ENCODE assay signal across 21 cellular contexts in genomic region chr12:111546171-111546570, GRCh38. TPM values are rescaled to one million over a fixed set of nuclear protein-coding genes. Genes with fewer than 3 reads are reported as not detected.
DNase-seq lines count a peak whose midpoint lies in the region; ATAC-seq and TF ChIP-seq lines count a peak whose summit lies in the region.
"Had no signal": no experiment of that assay in that cellular context is flagged by ENCODE, and none has a peak within 500 bp of the region (broad histone marks: within the 10 kb centered on the region; RNA-seq: fewer than 3 reads in every experiment).

No MANE protein-coding gene starts in this region.

- H3K27me3 ChIP-seq in adrenal gland, result no peaks in the 10 kb centered on the region
- no peaks in the 10 kb centered on the region for H3K27me3 ChIP-seq in SK-N-SH (ENCODE audit: insufficient read depth)
- no peaks in the 10 kb centered on the region for H3K27me3 ChIP-seq in sigmoid colon
- H3K27me3 ChIP-seq: BLaER1 treated with 17β-estradiol and CSF1 and Interleukin-3, amounts not matched to agents 10 nM and 100 nM; brain microvascular endothelial cell; uterus had no signal

- H3K36me3 Mint-ChIP-seq in activated T-cell treated with anti-CD3 and anti-CD28 coated beads, Interleukin-2, amount 50 U/mL, for 4 hours (ENCODE audit: insufficient read depth), result peaks cover 31% of the 10 kb centered on the region
- H3K36me3 Mint-ChIP-seq in WTC11, result peaks cover 44% of the 10 kb centered on the region
- H3K36me3 Mint-ChIP-seq in stimulated activated naive B cell treated with anti-CD40 and anti-IgM and Interleukin-4, amounts not matched to agents 10 μg/mL and 1 μg/mL and 100 μg/mL, for 72 hours, result peaks cover 20 to 34% of the 10 kb centered on the region in 2 donors

- WGBS in adrenal gland, 4 donors, result 78 to 92% (median 89%) methylated on average over 2 of the region's 2 CpGs
- WGBS in SK-N-SH (ENCODE audit: low lambda C conversion rate), result 95% methylated on average over 2 of the region's 2 CpGs
- 91 to 96% methylated on average over 2 of the region's 2 CpGs for WGBS in sigmoid colon, 2 donors

- H3K4me1 ChIP-seq in adrenal gland (replicated peaks in 1 of 2) (peaks cover 15 to 24% of the 10 kb centered on the region in 2 donors), SK-N-SH (ENCODE audit: control insufficient read depth in 1 of 2, insufficient read depth in 2 of 2, low read depth in 1 of 2, low read length in 1 of 2) (no peaks in the 10 kb centered on the region; a peak in 1 of 4 replicates), sigmoid colon (no peaks in the 10 kb centered on the region)
- H3K4me1 ChIP-seq: uterus had no signal

- no peak overlapping the region for H2AFZ ChIP-seq in SK-N-SH (ENCODE audit: low read depth)
- H2AFZ ChIP-seq: PC-9 had no signal

- peaks cover 17% of the 10 kb centered on the region for H3F3A ChIP-seq in SK-N-SH (replicated peaks; ENCODE audit: insufficient read depth)

- peak overlapping the region; percentile 1 for H3K4me3 Mint-ChIP-seq in activated T-cell treated with anti-CD3 and anti-CD28 coated beads, Interleukin-2, amount 50 U/mL, for 4 hours
- no peak overlapping the region for H3K4me3 Mint-ChIP-seq in WTC11
- H3K4me3 Mint-ChIP-seq in stimulated activated naive B cell treated with anti-CD40 and anti-IgM and Interleukin-4, amounts not matched to agents 10 μg/mL and 1 μg/mL and 100 μg/mL, for 72 hours, result no peak overlapping the region

- TF ChIP-seq RAD21 in SK-N-SH (IDR thresholded peaks at IDR 0.05; ENCODE audit: low read length), result no peak

- H3K36me3 ChIP-seq in adrenal gland (replicated peaks in 1 of 2) (peaks cover 0 to 22% of the 10 kb centered on the region in 2 donors), SK-N-SH (replicated peaks in 1 of 2; ENCODE audit: control insufficient read depth in 1 of 2, insufficient read depth in 2 of 2, low read length in 1 of 2) (peaks cover 33 to 67% of the 10 kb centered on the region in 2 experiments), sigmoid colon (peaks cover 0 to 83% (median 21%) of the 10 kb centered on the region in 4 donors)
- H3K36me3 ChIP-seq: uterus had no signal

- H3K9me2 ChIP-seq in SK-N-SH, result no peaks in the 10 kb centered on the region

- DNase-seq in activated T-cell treated with anti-CD3 and anti-CD28 coated beads, Interleukin-2, amount 50 U/mL, for 4 hours, result no peak
- DNase-seq in activated T-cell treated with anti-CD3 and anti-CD28 coated beads for 4 hours, result no peak
- DNase-seq in WTC11 (ENCODE audit: low spot score), result no peak
- no peak for DNase-seq in adrenal gland
- no peak for DNase-seq in stimulated activated naive B cell treated with anti-CD40 and anti-IgM and Interleukin-4, amounts not matched to agents 10 μg/mL and 1 μg/mL and 100 μg/mL, for 72 hours
- DNase-seq in SK-N-SH, result no peak
- DNase-seq in NCI-H1930 (lab: John Stamatoyannopoulos, UW), result no peak
- DNase-seq in sigmoid colon, result no peak
- DNase-seq: brain microvascular endothelial cell; effector memory CD4-positive, alpha-beta T cell; left colon; NCI-H1694; NCI-H524 treated with DMSO at 0.1 percent for 48 hours; NK-92 treated with Interleukin-12 subunit alpha and Interleukin-12 subunit beta, amount 100 ng/mL, for 24 hours; PC-9; Right ventricle myocardium superior; uterus had no signal

- H3K27me3 Mint-ChIP-seq in activated T-cell treated with anti-CD3 and anti-CD28 coated beads, Interleukin-2, amount 50 U/mL, for 4 hours (ENCODE audit: low read depth), result no peaks in the 10 kb centered on the region
- H3K27me3 Mint-ChIP-seq in WTC11 (ENCODE audit: low read depth), result no peaks in the 10 kb centered on the region
- no peaks in the 10 kb centered on the region for H3K27me3 Mint-ChIP-seq in stimulated activated naive B cell treated with anti-CD40 and anti-IgM and Interleukin-4, amounts not matched to agents 10 μg/mL and 1 μg/mL and 100 μg/mL, for 72 hours

- intact Hi-C loops in adrenal gland (cut with DNase I) (no loop called here), sigmoid colon (cut with DNase I) (loop anchor here (10.0 kb wide), 1 partner anchor 119 kb away; no protein-coding TSS in a partner anchor)

- CTCF ChIA-PET in WTC11 (lab: Charles Lee), result no interaction called here
- CTCF ChIA-PET in SK-N-SH (lab: Yijun Ruan, JAX), result no interaction called here

- TF ChIP-seq POLR2A in adrenal gland (IDR thresholded peaks at IDR 0.05), result no peak
- TF ChIP-seq POLR2A in sigmoid colon (IDR thresholded peaks at IDR 0.05), result no peak

- H3K4me3 ChIP-seq in adrenal gland (no peak overlapping the region), SK-N-SH (ENCODE audit: low read depth in 2 of 2, low read length in 1 of 2) (no peak overlapping the region), sigmoid colon (no peak overlapping the region)
- H3K4me3 ChIP-seq: BLaER1 treated with 17β-estradiol and CSF1 and Interleukin-3, amounts not matched to agents 10 nM and 100 nM; GM12878; PC-9; uterus had no signal

- H3K9me3 Mint-ChIP-seq in activated T-cell treated with anti-CD3 and anti-CD28 coated beads, Interleukin-2, amount 50 U/mL, for 4 hours, result no peaks in the 10 kb centered on the region
- no peaks in the 10 kb centered on the region for H3K9me3 Mint-ChIP-seq in WTC11
- H3K9me3 Mint-ChIP-seq in stimulated activated naive B cell treated with anti-CD40 and anti-IgM and Interleukin-4, amounts not matched to agents 10 μg/mL and 1 μg/mL and 100 μg/mL, for 72 hours, result no peaks in the 10 kb centered on the region

- peaks cover 15% of the 10 kb centered on the region for H3K4me1 Mint-ChIP-seq in activated T-cell treated with anti-CD3 and anti-CD28 coated beads, Interleukin-2, amount 50 U/mL, for 4 hours (ENCODE audit: low read depth)
- H3K4me1 Mint-ChIP-seq in WTC11, result no peaks in the 10 kb centered on the region
- H3K4me1 Mint-ChIP-seq in stimulated activated naive B cell treated with anti-CD40 and anti-IgM and Interleukin-4, amounts not matched to agents 10 μg/mL and 1 μg/mL and 100 μg/mL, for 72 hours, result peaks cover 5 to 6% of the 10 kb centered on the region in 2 donors

- H3K79me2 ChIP-seq in SK-N-SH (ENCODE audit: insufficient read depth), result peaks cover 85% of the 10 kb centered on the region

- H3K27ac ChIP-seq in adrenal gland (peak overlapping the region; percentile 15 to 84 (median 63)), SK-N-SH (ENCODE audit: low read depth in 2 of 2, low read length in 1 of 2) (no peak overlapping the region), sigmoid colon (no peak overlapping the region)
- H3K27ac ChIP-seq: BLaER1 treated with 17β-estradiol and CSF1 and Interleukin-3, amounts not matched to agents 10 nM and 100 nM; brain microvascular endothelial cell; PC-9; uterus had no signal

- H3K9me3 ChIP-seq in adrenal gland (replicated peaks in 1 of 3) (no peaks in the 10 kb centered on the region), SK-N-SH (no peaks in the 10 kb centered on the region), sigmoid colon (no peaks in the 10 kb centered on the region)
- H3K9me3 ChIP-seq: BLaER1 treated with 17β-estradiol and CSF1 and Interleukin-3, amounts not matched to agents 10 nM and 100 nM; uterus had no signal

- TF ChIP-seq EP300 in SK-N-SH (IDR thresholded peaks at IDR 0.05; ENCODE audit: borderline replicate concordance in 1 of 2, low read depth in 1 of 2, low read length in 1 of 2) (no peak), sigmoid colon (IDR thresholded peaks at IDR 0.05) (no peak)

- no peak for TF ChIP-seq CTCF in WTC11 (IDR thresholded peaks at IDR 0.05)
- TF ChIP-seq CTCF in adrenal gland (IDR thresholded peaks at IDR 0.05), result no peak
- no peak for TF ChIP-seq CTCF in SK-N-SH (IDR thresholded peaks at IDR 0.05)
- no peak for TF ChIP-seq CTCF in sigmoid colon (IDR thresholded peaks at IDR 0.05)

- no peak for ATAC-seq in activated T-cell treated with anti-CD3 and anti-CD28 coated beads, Interleukin-2, amount 50 U/mL, for 4 hours
- no peak for ATAC-seq in WTC11
- no peak for ATAC-seq in stimulated activated naive B cell treated with anti-CD40 and anti-IgM and Interleukin-4, amounts not matched to agents 10 μg/mL and 1 μg/mL and 100 μg/mL, for 72 hours (replicated peaks)
- ATAC-seq: esophagus mucosa, GM12878, HepG2, left colon had no signal

- H3K27ac Mint-ChIP-seq in WTC11, result peak overlapping the region; percentile 10; the same call in 1 of the 2 replicates
- peak overlapping the region; percentile 21 for H3K27ac Mint-ChIP-seq in stimulated activated naive B cell treated with anti-CD40 and anti-IgM and Interleukin-4, amounts not matched to agents 10 μg/mL and 1 μg/mL and 100 μg/mL, for 72 hours

- H3K9ac ChIP-seq in SK-N-SH, result no peak overlapping the region
- H3K9ac ChIP-seq: BLaER1 treated with 17β-estradiol and CSF1 and Interleukin-3, amounts not matched to agents 10 nM and 100 nM had no signal

- no peaks in the 10 kb centered on the region; the same call in 1 of the 2 replicates for H4K20me1 ChIP-seq in SK-N-SH (ENCODE audit: insufficient read depth)

- POLR2A ChIA-PET in WTC11 (lab: Charles Lee), result no interaction called here
- POLR2A ChIA-PET in SK-N-SH (lab: Yijun Ruan, JAX), result no interaction called here

- no peak overlapping the region for H3K4me2 ChIP-seq in SK-N-SH
- H3K4me2 ChIP-seq: BLaER1 treated with 17β-estradiol and CSF1 and Interleukin-3, amounts not matched to agents 10 nM and 100 nM; PC-9 had no signal

TF ChIP-seq in WTC11, 78 proteins besides CTCF, POLR2A, EP300 and RAD21 (continues in another document):
- TF ChIP-seq FOXK1 (CRISPR knock-in tag; IDR thresholded peaks at IDR 0.05), result no peak
- TF ChIP-seq NFATC4 (CRISPR knock-in tag; IDR thresholded peaks at IDR 0.05), result no peak

TF ChIP-seq in SK-N-SH, 30 proteins besides CTCF, POLR2A, EP300 and RAD21:
- TF ChIP-seq TAF1 (IDR thresholded peaks at IDR 0.05; ENCODE audit: borderline replicate concordance, low read depth, low read length) (no peak), CHD2 (IDR thresholded peaks at IDR 0.05; ENCODE audit: low read length, partially characterized antibody) (no peak), POLR2AphosphoS5 (IDR thresholded peaks at IDR 0.05; ENCODE audit: low read depth, low read length) (no peak)

RNA-seq across cellular contexts. Expression of gene ATXN2, which starts 52.9 kb away (rescaled TPM):
- 10 to 100 TPM; 32.3 to 34.8 (median 34.2) TPM for total RNA-seq in activated T-cell treated with anti-CD3 and anti-CD28 coated beads, Interleukin-2, amount 50 U/mL, for 4 hours
- 56.2 to 57.5 TPM (median 56.3 TPM) in 3 replicates for total RNA-seq in WTC11 (2021)
- total RNA-seq in adrenal gland, result 100 to 1,000 TPM in 1 of 8 donors, 10 to 100 TPM in 7; 31.0 to 241 (median 63.1) TPM
- polyA plus RNA-seq in adrenal gland, result 10 to 100 TPM; 41.5 to 60.7 (median 56.7) TPM
- polyA plus RNA-seq in SK-N-SH (2012; rRNA removed), result 22.8 and 35.7 TPM in 2 replicates
- polyA plus RNA-seq in SK-N-SH (2012; cell fraction: cytosol; rRNA removed), result 25.2 and 31.2 TPM in 2 replicates
- polyA plus RNA-seq in SK-N-SH (2012; cell fraction: nucleus; rRNA removed), result 114 and 133 TPM in 2 replicates
- total RNA-seq in sigmoid colon, result 100 to 1,000 TPM in 1 of 4 donors, 10 to 100 TPM in 3; 42.5 to 119 (median 54.7) TPM
- 10 to 100 TPM in 2 of 3 donors, 1 to 10 TPM in 1; 6.5 to 24.3 (median 10.2) TPM for polyA plus RNA-seq in sigmoid colon

Comparison
In these comparisons a context has a peak if more than half of its experiments do, and no peak if none do; other contexts are left out.
1. H3K27ac ChIP-seq: peak in adrenal gland (5 of 5); none in SK-N-SH (0 of 2) and sigmoid colon (0 of 4).